1 cellular context compared by ENCODE assay signal in the genomic region with DNA sequence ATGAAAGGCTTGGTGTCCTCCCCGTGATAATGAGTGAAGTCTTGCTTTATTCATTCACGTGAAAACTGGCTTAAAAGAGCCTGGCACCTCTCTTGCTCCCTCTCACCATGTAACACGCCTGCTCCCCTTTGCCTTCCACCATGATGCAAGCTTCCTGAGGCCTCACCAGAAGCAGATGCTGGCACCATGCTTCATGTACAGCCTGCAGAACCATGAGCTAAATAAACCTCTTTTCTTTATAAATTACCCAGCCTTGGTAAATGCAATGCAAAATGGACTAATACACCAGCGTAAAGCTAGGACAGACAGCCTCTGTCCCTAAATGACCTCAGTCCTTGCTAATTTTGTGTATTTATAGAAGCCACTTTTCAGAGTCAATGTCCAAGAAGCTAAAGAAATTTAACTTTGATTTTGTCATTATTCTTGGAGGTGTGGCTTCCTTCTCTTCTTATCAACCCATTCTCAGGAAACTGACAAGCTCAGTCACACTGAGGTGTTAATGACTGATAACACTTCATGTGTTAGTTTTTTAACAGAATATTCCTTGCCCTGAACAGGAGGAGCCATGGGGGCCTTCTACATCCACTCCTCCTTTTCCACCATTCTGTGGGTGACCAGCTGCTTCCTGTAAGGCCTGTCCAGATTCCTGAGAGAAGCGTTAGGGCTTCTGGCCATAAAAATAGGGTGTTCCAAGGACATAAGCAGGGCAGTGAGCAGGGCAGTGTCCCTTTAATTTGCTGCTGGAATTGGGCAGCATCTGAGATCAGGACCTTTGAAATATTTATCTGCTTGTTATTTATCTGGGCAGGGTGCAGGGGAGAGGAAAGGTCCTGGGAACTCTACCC.
TF ChIP-seq lines count a peak whose summit lies in the region.

No MANE protein-coding gene starts in this region.

TF ChIP-seq in K562, 482 proteins besides CTCF, POLR2A, EP300 and RAD21 (continued from another document and continues in another):
- TF ChIP-seq, protein P1, sequence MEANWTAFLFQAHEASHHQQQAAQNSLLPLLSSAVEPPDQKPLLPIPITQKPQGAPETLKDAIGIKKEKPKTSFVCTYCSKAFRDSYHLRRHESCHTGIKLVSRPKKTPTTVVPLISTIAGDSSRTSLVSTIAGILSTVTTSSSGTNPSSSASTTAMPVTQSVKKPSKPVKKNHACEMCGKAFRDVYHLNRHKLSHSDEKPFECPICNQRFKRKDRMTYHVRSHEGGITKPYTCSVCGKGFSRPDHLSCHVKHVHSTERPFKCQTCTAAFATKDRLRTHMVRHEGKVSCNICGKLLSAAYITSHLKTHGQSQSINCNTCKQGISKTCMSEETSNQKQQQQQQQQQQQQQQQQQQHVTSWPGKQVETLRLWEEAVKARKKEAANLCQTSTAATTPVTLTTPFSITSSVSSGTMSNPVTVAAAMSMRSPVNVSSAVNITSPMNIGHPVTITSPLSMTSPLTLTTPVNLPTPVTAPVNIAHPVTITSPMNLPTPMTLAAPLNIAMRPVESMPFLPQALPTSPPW (CRISPR knock-in tag; IDR thresholded peaks at IDR 0.05): 0 out of 2 replicates have a peak, but pooled peaks have one; percentile 22
- TF ChIP-seq, protein P2, sequence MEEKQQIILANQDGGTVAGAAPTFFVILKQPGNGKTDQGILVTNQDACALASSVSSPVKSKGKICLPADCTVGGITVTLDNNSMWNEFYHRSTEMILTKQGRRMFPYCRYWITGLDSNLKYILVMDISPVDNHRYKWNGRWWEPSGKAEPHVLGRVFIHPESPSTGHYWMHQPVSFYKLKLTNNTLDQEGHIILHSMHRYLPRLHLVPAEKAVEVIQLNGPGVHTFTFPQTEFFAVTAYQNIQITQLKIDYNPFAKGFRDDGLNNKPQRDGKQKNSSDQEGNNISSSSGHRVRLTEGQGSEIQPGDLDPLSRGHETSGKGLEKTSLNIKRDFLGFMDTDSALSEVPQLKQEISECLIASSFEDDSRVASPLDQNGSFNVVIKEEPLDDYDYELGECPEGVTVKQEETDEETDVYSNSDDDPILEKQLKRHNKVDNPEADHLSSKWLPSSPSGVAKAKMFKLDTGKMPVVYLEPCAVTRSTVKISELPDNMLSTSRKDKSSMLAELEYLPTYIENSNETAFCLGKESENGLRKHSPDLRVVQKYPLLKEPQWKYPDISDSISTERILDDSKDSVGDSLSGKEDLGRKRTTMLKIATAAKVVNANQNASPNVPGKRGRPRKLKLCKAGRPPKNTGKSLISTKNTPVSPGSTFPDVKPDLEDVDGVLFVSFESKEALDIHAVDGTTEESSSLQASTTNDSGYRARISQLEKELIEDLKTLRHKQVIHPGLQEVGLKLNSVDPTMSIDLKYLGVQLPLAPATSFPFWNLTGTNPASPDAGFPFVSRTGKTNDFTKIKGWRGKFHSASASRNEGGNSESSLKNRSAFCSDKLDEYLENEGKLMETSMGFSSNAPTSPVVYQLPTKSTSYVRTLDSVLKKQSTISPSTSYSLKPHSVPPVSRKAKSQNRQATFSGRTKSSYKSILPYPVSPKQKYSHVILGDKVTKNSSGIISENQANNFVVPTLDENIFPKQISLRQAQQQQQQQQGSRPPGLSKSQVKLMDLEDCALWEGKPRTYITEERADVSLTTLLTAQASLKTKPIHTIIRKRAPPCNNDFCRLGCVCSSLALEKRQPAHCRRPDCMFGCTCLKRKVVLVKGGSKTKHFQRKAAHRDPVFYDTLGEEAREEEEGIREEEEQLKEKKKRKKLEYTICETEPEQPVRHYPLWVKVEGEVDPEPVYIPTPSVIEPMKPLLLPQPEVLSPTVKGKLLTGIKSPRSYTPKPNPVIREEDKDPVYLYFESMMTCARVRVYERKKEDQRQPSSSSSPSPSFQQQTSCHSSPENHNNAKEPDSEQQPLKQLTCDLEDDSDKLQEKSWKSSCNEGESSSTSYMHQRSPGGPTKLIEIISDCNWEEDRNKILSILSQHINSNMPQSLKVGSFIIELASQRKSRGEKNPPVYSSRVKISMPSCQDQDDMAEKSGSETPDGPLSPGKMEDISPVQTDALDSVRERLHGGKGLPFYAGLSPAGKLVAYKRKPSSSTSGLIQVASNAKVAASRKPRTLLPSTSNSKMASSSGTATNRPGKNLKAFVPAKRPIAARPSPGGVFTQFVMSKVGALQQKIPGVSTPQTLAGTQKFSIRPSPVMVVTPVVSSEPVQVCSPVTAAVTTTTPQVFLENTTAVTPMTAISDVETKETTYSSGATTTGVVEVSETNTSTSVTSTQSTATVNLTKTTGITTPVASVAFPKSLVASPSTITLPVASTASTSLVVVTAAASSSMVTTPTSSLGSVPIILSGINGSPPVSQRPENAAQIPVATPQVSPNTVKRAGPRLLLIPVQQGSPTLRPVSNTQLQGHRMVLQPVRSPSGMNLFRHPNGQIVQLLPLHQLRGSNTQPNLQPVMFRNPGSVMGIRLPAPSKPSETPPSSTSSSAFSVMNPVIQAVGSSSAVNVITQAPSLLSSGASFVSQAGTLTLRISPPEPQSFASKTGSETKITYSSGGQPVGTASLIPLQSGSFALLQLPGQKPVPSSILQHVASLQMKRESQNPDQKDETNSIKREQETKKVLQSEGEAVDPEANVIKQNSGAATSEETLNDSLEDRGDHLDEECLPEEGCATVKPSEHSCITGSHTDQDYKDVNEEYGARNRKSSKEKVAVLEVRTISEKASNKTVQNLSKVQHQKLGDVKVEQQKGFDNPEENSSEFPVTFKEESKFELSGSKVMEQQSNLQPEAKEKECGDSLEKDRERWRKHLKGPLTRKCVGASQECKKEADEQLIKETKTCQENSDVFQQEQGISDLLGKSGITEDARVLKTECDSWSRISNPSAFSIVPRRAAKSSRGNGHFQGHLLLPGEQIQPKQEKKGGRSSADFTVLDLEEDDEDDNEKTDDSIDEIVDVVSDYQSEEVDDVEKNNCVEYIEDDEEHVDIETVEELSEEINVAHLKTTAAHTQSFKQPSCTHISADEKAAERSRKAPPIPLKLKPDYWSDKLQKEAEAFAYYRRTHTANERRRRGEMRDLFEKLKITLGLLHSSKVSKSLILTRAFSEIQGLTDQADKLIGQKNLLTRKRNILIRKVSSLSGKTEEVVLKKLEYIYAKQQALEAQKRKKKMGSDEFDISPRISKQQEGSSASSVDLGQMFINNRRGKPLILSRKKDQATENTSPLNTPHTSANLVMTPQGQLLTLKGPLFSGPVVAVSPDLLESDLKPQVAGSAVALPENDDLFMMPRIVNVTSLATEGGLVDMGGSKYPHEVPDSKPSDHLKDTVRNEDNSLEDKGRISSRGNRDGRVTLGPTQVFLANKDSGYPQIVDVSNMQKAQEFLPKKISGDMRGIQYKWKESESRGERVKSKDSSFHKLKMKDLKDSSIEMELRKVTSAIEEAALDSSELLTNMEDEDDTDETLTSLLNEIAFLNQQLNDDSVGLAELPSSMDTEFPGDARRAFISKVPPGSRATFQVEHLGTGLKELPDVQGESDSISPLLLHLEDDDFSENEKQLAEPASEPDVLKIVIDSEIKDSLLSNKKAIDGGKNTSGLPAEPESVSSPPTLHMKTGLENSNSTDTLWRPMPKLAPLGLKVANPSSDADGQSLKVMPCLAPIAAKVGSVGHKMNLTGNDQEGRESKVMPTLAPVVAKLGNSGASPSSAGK (IDR thresholded peaks at IDR 0.05): peak; percentile 21; the same call in 1 of the 2 replicates
- TF ChIP-seq SOX6 (IDR thresholded peaks at IDR 0.05) (peak; percentile 71), ZNF778 (CRISPR knock-in tag; IDR thresholded peaks at IDR 0.05) (no peak), IRF2 (CRISPR knock-in tag; IDR thresholded peaks at IDR 0.05) (no peak), POLR2AphosphoS5 (IDR thresholded peaks at IDR 0.05; ENCODE audit: control insufficient read depth, insufficient read depth, low read depth, low read length) (peak; percentile 66), MEF2A (IDR thresholded peaks at IDR 0.05; ENCODE audit: control insufficient read depth, low read depth, low read length) (0 out of 2 replicates have a peak, but pooled peaks have one; percentile 6), ARID2 (IDR thresholded peaks at IDR 0.05) (no peak), ZNF507 (tag; conservative IDR thresholded peaks at IDR 0.05) (0 out of 2 replicates have a peak, but pooled peaks have one; percentile 18), PURB (CRISPR knock-in tag; IDR thresholded peaks at IDR 0.05; ENCODE audit: low read depth) (no peak), DMBX1 (CRISPR knock-in tag; IDR thresholded peaks at IDR 0.05; ENCODE audit: borderline replicate concordance) (no peak), NR1H2 (CRISPR knock-in tag; IDR thresholded peaks at IDR 0.05) (no peak), MEIS2 (IDR thresholded peaks at IDR 0.05; ENCODE audit: partially characterized antibody) (peak; percentile 77)
- TF ChIP-seq, protein P3, sequence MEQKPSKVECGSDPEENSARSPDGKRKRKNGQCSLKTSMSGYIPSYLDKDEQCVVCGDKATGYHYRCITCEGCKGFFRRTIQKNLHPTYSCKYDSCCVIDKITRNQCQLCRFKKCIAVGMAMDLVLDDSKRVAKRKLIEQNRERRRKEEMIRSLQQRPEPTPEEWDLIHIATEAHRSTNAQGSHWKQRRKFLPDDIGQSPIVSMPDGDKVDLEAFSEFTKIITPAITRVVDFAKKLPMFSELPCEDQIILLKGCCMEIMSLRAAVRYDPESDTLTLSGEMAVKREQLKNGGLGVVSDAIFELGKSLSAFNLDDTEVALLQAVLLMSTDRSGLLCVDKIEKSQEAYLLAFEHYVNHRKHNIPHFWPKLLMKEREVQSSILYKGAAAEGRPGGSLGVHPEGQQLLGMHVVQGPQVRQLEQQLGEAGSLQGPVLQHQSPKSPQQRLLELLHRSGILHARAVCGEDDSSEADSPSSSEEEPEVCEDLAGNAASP (IDR thresholded peaks at IDR 0.05): no peak; the same call in 1 of the 2 replicates
- TF ChIP-seq, protein P4, sequence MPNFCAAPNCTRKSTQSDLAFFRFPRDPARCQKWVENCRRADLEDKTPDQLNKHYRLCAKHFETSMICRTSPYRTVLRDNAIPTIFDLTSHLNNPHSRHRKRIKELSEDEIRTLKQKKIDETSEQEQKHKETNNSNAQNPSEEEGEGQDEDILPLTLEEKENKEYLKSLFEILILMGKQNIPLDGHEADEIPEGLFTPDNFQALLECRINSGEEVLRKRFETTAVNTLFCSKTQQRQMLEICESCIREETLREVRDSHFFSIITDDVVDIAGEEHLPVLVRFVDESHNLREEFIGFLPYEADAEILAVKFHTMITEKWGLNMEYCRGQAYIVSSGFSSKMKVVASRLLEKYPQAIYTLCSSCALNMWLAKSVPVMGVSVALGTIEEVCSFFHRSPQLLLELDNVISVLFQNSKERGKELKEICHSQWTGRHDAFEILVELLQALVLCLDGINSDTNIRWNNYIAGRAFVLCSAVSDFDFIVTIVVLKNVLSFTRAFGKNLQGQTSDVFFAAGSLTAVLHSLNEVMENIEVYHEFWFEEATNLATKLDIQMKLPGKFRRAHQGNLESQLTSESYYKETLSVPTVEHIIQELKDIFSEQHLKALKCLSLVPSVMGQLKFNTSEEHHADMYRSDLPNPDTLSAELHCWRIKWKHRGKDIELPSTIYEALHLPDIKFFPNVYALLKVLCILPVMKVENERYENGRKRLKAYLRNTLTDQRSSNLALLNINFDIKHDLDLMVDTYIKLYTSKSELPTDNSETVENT (CRISPR knock-in tag; IDR thresholded peaks at IDR 0.05): no peak
- TF ChIP-seq, protein P5, sequence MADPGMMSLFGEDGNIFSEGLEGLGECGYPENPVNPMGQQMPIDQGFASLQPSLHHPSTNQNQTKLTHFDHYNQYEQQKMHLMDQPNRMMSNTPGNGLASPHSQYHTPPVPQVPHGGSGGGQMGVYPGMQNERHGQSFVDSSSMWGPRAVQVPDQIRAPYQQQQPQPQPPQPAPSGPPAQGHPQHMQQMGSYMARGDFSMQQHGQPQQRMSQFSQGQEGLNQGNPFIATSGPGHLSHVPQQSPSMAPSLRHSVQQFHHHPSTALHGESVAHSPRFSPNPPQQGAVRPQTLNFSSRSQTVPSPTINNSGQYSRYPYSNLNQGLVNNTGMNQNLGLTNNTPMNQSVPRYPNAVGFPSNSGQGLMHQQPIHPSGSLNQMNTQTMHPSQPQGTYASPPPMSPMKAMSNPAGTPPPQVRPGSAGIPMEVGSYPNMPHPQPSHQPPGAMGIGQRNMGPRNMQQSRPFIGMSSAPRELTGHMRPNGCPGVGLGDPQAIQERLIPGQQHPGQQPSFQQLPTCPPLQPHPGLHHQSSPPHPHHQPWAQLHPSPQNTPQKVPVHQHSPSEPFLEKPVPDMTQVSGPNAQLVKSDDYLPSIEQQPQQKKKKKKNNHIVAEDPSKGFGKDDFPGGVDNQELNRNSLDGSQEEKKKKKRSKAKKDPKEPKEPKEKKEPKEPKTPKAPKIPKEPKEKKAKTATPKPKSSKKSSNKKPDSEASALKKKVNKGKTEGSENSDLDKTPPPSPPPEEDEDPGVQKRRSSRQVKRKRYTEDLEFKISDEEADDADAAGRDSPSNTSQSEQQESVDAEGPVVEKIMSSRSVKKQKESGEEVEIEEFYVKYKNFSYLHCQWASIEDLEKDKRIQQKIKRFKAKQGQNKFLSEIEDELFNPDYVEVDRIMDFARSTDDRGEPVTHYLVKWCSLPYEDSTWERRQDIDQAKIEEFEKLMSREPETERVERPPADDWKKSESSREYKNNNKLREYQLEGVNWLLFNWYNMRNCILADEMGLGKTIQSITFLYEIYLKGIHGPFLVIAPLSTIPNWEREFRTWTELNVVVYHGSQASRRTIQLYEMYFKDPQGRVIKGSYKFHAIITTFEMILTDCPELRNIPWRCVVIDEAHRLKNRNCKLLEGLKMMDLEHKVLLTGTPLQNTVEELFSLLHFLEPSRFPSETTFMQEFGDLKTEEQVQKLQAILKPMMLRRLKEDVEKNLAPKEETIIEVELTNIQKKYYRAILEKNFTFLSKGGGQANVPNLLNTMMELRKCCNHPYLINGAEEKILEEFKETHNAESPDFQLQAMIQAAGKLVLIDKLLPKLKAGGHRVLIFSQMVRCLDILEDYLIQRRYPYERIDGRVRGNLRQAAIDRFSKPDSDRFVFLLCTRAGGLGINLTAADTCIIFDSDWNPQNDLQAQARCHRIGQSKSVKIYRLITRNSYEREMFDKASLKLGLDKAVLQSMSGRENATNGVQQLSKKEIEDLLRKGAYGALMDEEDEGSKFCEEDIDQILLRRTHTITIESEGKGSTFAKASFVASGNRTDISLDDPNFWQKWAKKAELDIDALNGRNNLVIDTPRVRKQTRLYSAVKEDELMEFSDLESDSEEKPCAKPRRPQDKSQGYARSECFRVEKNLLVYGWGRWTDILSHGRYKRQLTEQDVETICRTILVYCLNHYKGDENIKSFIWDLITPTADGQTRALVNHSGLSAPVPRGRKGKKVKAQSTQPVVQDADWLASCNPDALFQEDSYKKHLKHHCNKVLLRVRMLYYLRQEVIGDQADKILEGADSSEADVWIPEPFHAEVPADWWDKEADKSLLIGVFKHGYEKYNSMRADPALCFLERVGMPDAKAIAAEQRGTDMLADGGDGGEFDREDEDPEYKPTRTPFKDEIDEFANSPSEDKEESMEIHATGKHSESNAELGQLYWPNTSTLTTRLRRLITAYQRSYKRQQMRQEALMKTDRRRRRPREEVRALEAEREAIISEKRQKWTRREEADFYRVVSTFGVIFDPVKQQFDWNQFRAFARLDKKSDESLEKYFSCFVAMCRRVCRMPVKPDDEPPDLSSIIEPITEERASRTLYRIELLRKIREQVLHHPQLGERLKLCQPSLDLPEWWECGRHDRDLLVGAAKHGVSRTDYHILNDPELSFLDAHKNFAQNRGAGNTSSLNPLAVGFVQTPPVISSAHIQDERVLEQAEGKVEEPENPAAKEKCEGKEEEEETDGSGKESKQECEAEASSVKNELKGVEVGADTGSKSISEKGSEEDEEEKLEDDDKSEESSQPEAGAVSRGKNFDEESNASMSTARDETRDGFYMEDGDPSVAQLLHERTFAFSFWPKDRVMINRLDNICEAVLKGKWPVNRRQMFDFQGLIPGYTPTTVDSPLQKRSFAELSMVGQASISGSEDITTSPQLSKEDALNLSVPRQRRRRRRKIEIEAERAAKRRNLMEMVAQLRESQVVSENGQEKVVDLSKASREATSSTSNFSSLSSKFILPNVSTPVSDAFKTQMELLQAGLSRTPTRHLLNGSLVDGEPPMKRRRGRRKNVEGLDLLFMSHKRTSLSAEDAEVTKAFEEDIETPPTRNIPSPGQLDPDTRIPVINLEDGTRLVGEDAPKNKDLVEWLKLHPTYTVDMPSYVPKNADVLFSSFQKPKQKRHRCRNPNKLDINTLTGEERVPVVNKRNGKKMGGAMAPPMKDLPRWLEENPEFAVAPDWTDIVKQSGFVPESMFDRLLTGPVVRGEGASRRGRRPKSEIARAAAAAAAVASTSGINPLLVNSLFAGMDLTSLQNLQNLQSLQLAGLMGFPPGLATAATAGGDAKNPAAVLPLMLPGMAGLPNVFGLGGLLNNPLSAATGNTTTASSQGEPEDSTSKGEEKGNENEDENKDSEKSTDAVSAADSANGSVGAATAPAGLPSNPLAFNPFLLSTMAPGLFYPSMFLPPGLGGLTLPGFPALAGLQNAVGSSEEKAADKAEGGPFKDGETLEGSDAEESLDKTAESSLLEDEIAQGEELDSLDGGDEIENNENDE (IDR thresholded peaks at IDR 0.05; ENCODE audit: low read depth, low read length): no peak
